Comparison of ENCODE assay signal across 35 cellular contexts in the genomic region with DNA sequence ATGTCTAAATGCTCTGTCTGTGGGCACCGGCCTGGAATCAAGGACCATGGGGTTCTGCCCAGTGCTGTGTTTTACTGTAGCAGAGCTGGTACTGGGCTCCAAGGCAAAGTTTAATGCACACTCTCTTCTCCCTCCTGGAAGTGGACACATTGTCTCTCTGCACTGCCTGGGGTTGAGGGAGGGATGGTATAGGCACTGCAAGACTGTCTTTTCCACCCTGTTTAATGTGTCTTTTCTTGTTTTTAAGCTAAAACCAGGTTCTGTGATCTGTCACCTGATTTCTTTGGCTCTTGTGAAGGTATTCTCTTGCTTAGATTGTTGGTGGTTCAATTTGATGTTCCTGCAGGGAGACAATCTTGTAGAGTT.
"Had no signal": no experiment of that assay in that cellular context is flagged by ENCODE, and none has a peak within 500 bp of the region (broad histone marks: within the 10 kb centered on the region; RNA-seq: fewer than 3 reads in every experiment).

No MANE protein-coding gene starts in this region.

- H3K4me3 Mint-ChIP-seq: activated B cell treated with CpG ODN at 0.5 μM for 24 hours; activated CD4-positive, alpha-beta memory T cell treated with anti-CD3 and anti-CD28 coated beads for 36 hours; activated CD4-positive, alpha-beta T cell treated with anti-CD3 and anti-CD28 coated beads, Interleukin-2, amount 10 ng/mL, durations not matched to agents 7 days and 5 days; activated CD8-positive, alpha-beta T cell treated with anti-CD3 and anti-CD28 coated beads for 36 hours; activated naive CD4-positive, alpha-beta T cell treated with anti-CD3 and anti-CD28 coated beads for 36 hours; activated naive CD8-positive, alpha-beta T cell treated with anti-CD3 and anti-CD28 coated beads for 36 hours; activated T-cell treated with anti-CD3 and anti-CD28 coated beads, Interleukin-2, amount 50 U/mL, for 4 hours; activated T-cell treated with anti-CD3 and anti-CD28 coated beads, Interleukin-2, amount 50 U/mL, for 72 hours; activated T-helper 1 cell treated with anti-CD3 and anti-CD28 coated beads, Interleukin-12 subunit alpha, Interleukin-12 subunit beta, Interleukin-2, Interleukin-4 antibody, amounts not matched to agents 30 ng/mL and 10 ng/mL and 1 ng/mL, durations not matched to agents 14 hours and 24 hours and 36 hours; activated T-helper 17 cell treated with anti-CD3 and anti-CD28 coated beads, Interleukin-2, amount 50 U/mL, for 72 hours; T-helper 1 cell treated with Interleukin-12 subunit alpha and Interleukin-12 subunit beta and Interleukin-4 antibody, amounts not matched to agents 30 μg/mL and 1 μg/mL, for 36 hours; T-helper 2 cell treated with Interferon-gamma antibody and Interleukin-4, amounts not matched to agents 5 μg/mL and 100 μg/mL, for 36 hours had no signal

- H3K36me3 Mint-ChIP-seq: activated naive CD8-positive, alpha-beta T cell treated with anti-CD3 and anti-CD28 coated beads for 36 hours had no signal

- H3K9me3 ChIP-seq: breast epithelium had no signal

- H3K27ac Mint-ChIP-seq: activated B cell treated with CpG ODN at 0.5 μM for 24 hours; activated CD4-positive, alpha-beta memory T cell treated with anti-CD3 and anti-CD28 coated beads for 36 hours; activated CD4-positive, alpha-beta T cell treated with anti-CD3 and anti-CD28 coated beads, Interleukin-2, amount 10 ng/mL, durations not matched to agents 7 days and 5 days; activated CD8-positive, alpha-beta T cell treated with anti-CD3 and anti-CD28 coated beads for 36 hours; activated naive CD4-positive, alpha-beta T cell treated with anti-CD3 and anti-CD28 coated beads for 36 hours; activated naive CD4-positive, alpha-beta T cell treated with anti-CD3 and anti-CD28 coated beads, Interleukin-2, amount 50 U/mL, for 72 hours; activated naive CD8-positive, alpha-beta T cell treated with anti-CD3 and anti-CD28 coated beads for 36 hours; activated T-cell treated with anti-CD3 and anti-CD28 coated beads, Interleukin-2, amount 50 U/mL, for 72 hours; activated T-helper 1 cell treated with anti-CD3 and anti-CD28 coated beads, Interleukin-12 subunit alpha, Interleukin-12 subunit beta, Interleukin-2, Interleukin-4 antibody, amounts not matched to agents 30 ng/mL and 10 ng/mL and 1 ng/mL, durations not matched to agents 14 hours and 24 hours and 36 hours; activated T-helper 17 cell treated with anti-CD3 and anti-CD28 coated beads, Interleukin-2, amount 50 U/mL, for 72 hours; T-helper 1 cell treated with Interleukin-12 subunit alpha and Interleukin-12 subunit beta and Interleukin-4 antibody, amounts not matched to agents 30 μg/mL and 1 μg/mL, for 36 hours; T-helper 2 cell treated with Interferon-gamma antibody and Interleukin-4, amounts not matched to agents 5 μg/mL and 100 μg/mL, for 36 hours had no signal

- H3K4me1 Mint-ChIP-seq: activated B cell treated with CpG ODN at 0.5 μM for 24 hours; activated CD4-positive, alpha-beta T cell treated with anti-CD3 and anti-CD28 coated beads, Interleukin-2, amount 10 ng/mL, durations not matched to agents 7 days and 5 days; activated naive CD8-positive, alpha-beta T cell treated with anti-CD3 and anti-CD28 coated beads for 36 hours; activated T-helper 17 cell treated with anti-CD3 and anti-CD28 coated beads, Interleukin-2, amount 50 U/mL, for 72 hours had no signal

- FAIRE-seq: astrocyte, TTC549 had no signal

- ATAC-seq: activated CD8-positive, alpha-beta T cell treated with anti-CD3 and anti-CD28 coated beads for 36 hours; activated naive CD4-positive, alpha-beta T cell treated with anti-CD3 and anti-CD28 coated beads, Interleukin-2, amount 50 U/mL, for 72 hours; activated T-cell treated with anti-CD3 and anti-CD28 coated beads, Interleukin-2, amount 50 U/mL, for 4 hours; activated T-cell treated with anti-CD3 and anti-CD28 coated beads, Interleukin-2, amount 50 U/mL, for 72 hours; activated T-helper 17 cell treated with anti-CD3 and anti-CD28 coated beads, Interleukin-2, amount 50 U/mL, for 72 hours; body of pancreas had no signal

- H3K4me1 ChIP-seq: adrenal gland, body of pancreas, breast epithelium had no signal

- H3K27ac ChIP-seq: adrenal gland, body of pancreas, brain microvascular endothelial cell, breast epithelium, VCaP had no signal

- H3K4me3 ChIP-seq: adrenal gland, body of pancreas, breast epithelium had no signal

- DNase-seq: activated B cell treated with CpG ODN at 0.5 μM for 24 hours; activated CD4-positive, alpha-beta memory T cell treated with anti-CD3 and anti-CD28 coated beads for 36 hours; activated CD4-positive, alpha-beta T cell treated with anti-CD3 and anti-CD28 coated beads for 4 hours; activated CD4-positive, alpha-beta T cell treated with anti-CD3 and anti-CD28 coated beads, Interleukin-2, amount 10 ng/mL, durations not matched to agents 7 days and 5 days; activated CD4-positive, CD25-positive, alpha-beta regulatory T cell treated with anti-CD3 and anti-CD28 coated beads, Interleukin-2, amount 50 U/mL, for 72 hours; activated CD8-positive, alpha-beta memory T cell treated with anti-CD3 and anti-CD28 coated beads, Interleukin-2, amount 50 U/mL, for 4 hours; activated CD8-positive, alpha-beta T cell treated with anti-CD3 and anti-CD28 coated beads for 36 hours; activated effector memory CD4-positive, alpha-beta T cell treated with anti-CD3 and anti-CD28 coated beads, Interleukin-2, amount 50 U/mL, for 16 hours; activated gamma-delta T cell treated with Interleukin-2 at 50 U/mL for 16 hours; activated naive CD4-positive, alpha-beta T cell; activated naive CD4-positive, alpha-beta T cell treated with anti-CD3 and anti-CD28 coated beads for 36 hours; activated naive CD4-positive, alpha-beta T cell treated with anti-CD3 and anti-CD28 coated beads, Interleukin-2, amount 50 U/mL, for 16 hours; activated naive CD8-positive, alpha-beta T cell treated with anti-CD3 and anti-CD28 coated beads for 36 hours; activated T-cell treated with anti-CD3 and anti-CD28 coated beads for 4 hours; activated T-cell treated with anti-CD3 and anti-CD28 coated beads, Interleukin-2, amount 50 U/mL, for 1 hour; activated T-cell treated with anti-CD3 and anti-CD28 coated beads, Interleukin-2, amount 50 U/mL, for 4 hours; activated T-cell treated with anti-CD3 and anti-CD28 coated beads, Interleukin-2, amount 50 U/mL, for 72 hours; adrenal gland; amniotic stem cell; aorta; body of pancreas; brain microvascular endothelial cell; central memory CD4-positive, alpha-beta T cell; T-helper 1 cell; T-helper 2 cell; T-helper 9 cell had no signal

- H3K36me3 ChIP-seq: adrenal gland, brain microvascular endothelial cell, breast epithelium had no signal

- H3K27me3 ChIP-seq: adrenal gland, body of pancreas, breast epithelium had no signal
